Comparison of ENCODE assay signal across 18 cellular contexts in genomic region chr18:67639872-67640271, GRCh38.
"Had no signal": no experiment of that assay in that cellular context is flagged by ENCODE, and none has a peak within 500 bp of the region (broad histone marks: within the 10 kb centered on the region; RNA-seq: fewer than 3 reads in every experiment).

No MANE protein-coding gene starts in this region.

- ATAC-seq: effector memory CD8-positive, alpha-beta T cell; foreskin keratinocyte; left colon; left ventricle myocardium superior; psoas muscle; right lobe of liver; stimulated activated memory B cell treated with anti-CD40 and anti-IgM and Interleukin-4, amounts not matched to agents 10 μg/mL and 1 μg/mL and 100 μg/mL, for 72 hours had no signal

- DNase-seq: effector memory CD8-positive, alpha-beta T cell; foreskin keratinocyte; left colon; left ventricle myocardium superior; mesenchymal stem cell; midbrain; naive B cell; psoas muscle; retina; right lobe of liver; spleen; stimulated activated CD4-positive, alpha-beta T cell treated with anti-CD3 and anti-CD28 coated beads, Interleukin-15, amount 100 ng/mL, for 24 hours; stimulated activated CD4-positive, alpha-beta T cell treated with anti-CD3 and anti-CD28 coated beads, Interleukin-1b, Interleukin-23, amount 100 ng/mL, for 48 hours; stimulated activated CD4-positive, alpha-beta T cell treated with anti-CD3 and anti-CD28 coated beads, Interleukin-4, amount 100 ng/mL, for 24 hours; tibial artery; upper lobe of left lung; uterus had no signal
